Comparison of ENCODE assay signal across 2 cellular contexts in the genomic region with DNA sequence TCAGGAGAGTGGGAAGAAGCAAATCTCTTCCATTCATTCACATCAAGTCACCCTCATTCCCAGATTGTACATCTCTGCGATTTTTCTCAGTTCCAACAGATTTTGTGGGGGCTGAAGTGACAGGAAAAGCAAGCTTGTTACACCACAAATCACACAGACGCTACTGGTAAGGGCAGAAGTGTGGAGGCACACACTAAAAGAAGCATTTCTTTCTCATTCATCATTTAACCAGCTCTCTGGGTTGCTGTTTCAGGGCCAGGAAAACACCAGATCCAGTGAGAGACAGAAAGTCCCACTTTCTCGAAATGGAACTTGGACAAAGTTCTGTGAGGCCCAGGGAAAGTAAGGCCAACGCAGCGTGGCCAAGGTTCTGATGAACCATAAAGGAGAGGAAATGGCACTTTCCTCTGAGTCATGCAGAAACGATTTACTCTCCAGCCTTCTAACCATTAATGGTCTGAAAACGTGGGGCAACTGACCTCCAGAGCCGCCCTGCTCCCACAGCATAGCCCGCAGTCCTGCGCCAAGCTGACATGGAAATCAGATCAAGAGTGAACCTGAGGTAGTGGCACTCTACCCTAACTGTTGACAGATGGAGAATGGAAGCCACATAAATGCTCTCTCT.
TF ChIP-seq lines count a peak whose summit lies in the region.

No MANE protein-coding gene starts in this region.

TF ChIP-seq in IMR-90, 13 proteins besides CTCF, POLR2A, EP300 and RAD21:
- peak; percentile 51; the same call in 1 of the 2 replicates for TF ChIP-seq FOS (IDR thresholded peaks at IDR 0.05; ENCODE audit: low read depth, low read length)
- TF ChIP-seq MAFK (IDR thresholded peaks at IDR 0.05; ENCODE audit: low read depth, low read length) = no peak

TF ChIP-seq in endothelial cell of umbilical vein, 7 proteins besides CTCF, POLR2A, EP300 and RAD21:
- no peak for TF ChIP-seq EZH2 (IDR thresholded peaks at IDR 0.05; ENCODE audit: borderline replicate concordance, low read depth, low read length, severe bottlenecking)
- TF ChIP-seq, protein P1, sequence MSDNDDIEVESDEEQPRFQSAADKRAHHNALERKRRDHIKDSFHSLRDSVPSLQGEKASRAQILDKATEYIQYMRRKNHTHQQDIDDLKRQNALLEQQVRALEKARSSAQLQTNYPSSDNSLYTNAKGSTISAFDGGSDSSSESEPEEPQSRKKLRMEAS (IDR thresholded peaks at IDR 0.05; ENCODE audit: insufficient read depth, insufficient read length) = no peak
- peak; percentile 71 for TF ChIP-seq GATA2 (IDR thresholded peaks at IDR 0.05; ENCODE audit: insufficient read depth, insufficient read length, low read depth, low read length)
- peak; percentile 76 for TF ChIP-seq POLR2AphosphoS5 (IDR thresholded peaks at IDR 0.05; ENCODE audit: insufficient read depth, low read depth, low read length)
- peak; percentile 92 for TF ChIP-seq FOS (IDR thresholded peaks at IDR 0.05; ENCODE audit: borderline replicate concordance, insufficient read depth, low read length)
- TF ChIP-seq MYC (IDR thresholded peaks at IDR 0.05; ENCODE audit: low read depth, low read length) = peak; percentile 47
- TF ChIP-seq JUN (IDR thresholded peaks at IDR 0.05; ENCODE audit: borderline replicate concordance, insufficient read depth, insufficient read length, low read depth) = peak; percentile 80
